In genomic region chr3:143311096-143311495, GRCh38 we compare ENCODE assay signal across 16 cellular contexts.
"Had no signal": no experiment of that assay in that cellular context is flagged by ENCODE, and none has a peak within 500 bp of the region (broad histone marks: within the 10 kb centered on the region; RNA-seq: fewer than 3 reads in every experiment).

No MANE protein-coding gene starts in this region.

- H3K27me3 Mint-ChIP-seq: naive thymus-derived CD8-positive, alpha-beta T cell had no signal

- ATAC-seq: heart left ventricle; mucosa of descending colon; naive thymus-derived CD8-positive, alpha-beta T cell; right cardiac atrium; stimulated activated effector memory CD8-positive, alpha-beta T cell treated with anti-CD3 and anti-CD28 coated beads, Interleukin-12 subunit alpha, Interleukin-12 subunit beta, amount 100 ng/mL, for 72 hours; stimulated activated naive CD8-positive, alpha-beta T cell treated with anti-CD3 and anti-CD28 coated beads, Interleukin-15, Interleukin-2, amounts not matched to agents 100 U/mL and 50 U/mL, for 24 hours had no signal

- DNase-seq: effector CD4-positive, alpha-beta T cell; endodermal cell; heart left ventricle; hippocampal formation; mammary epithelial cell; mucosa of descending colon; naive thymus-derived CD8-positive, alpha-beta T cell; ovary; right cardiac atrium; stimulated activated CD4-positive, alpha-beta T cell treated with anti-CD3 and anti-CD28 coated beads, Interleukin-4, amount 100 ng/mL, for 1 hour; stimulated activated CD8-positive, alpha-beta memory T cell treated with anti-CD3 and anti-CD28 coated beads, Interleukin-4, amount 100 ng/mL, for 48 hours; stimulated activated naive CD8-positive, alpha-beta T cell treated with anti-CD3 and anti-CD28 coated beads, Interleukin-15, Interleukin-2, amounts not matched to agents 100 U/mL and 50 U/mL, for 24 hours; thyroid gland; upper lobe of left lung; uterus had no signal

- H3K36me3 Mint-ChIP-seq: stimulated activated effector memory CD8-positive, alpha-beta T cell treated with anti-CD3 and anti-CD28 coated beads, Interleukin-12 subunit alpha, Interleukin-12 subunit beta, amount 100 ng/mL, for 72 hours had no signal

- H3K4me3 Mint-ChIP-seq: endodermal cell; naive thymus-derived CD8-positive, alpha-beta T cell; stimulated activated effector memory CD8-positive, alpha-beta T cell treated with anti-CD3 and anti-CD28 coated beads, Interleukin-12 subunit alpha, Interleukin-12 subunit beta, amount 100 ng/mL, for 72 hours had no signal

- H3K4me1 Mint-ChIP-seq: endodermal cell; stimulated activated effector memory CD8-positive, alpha-beta T cell treated with anti-CD3 and anti-CD28 coated beads, Interleukin-12 subunit alpha, Interleukin-12 subunit beta, amount 100 ng/mL, for 72 hours had no signal

- H3K9me3 Mint-ChIP-seq: endodermal cell; naive thymus-derived CD8-positive, alpha-beta T cell; stimulated activated effector memory CD8-positive, alpha-beta T cell treated with anti-CD3 and anti-CD28 coated beads, Interleukin-12 subunit alpha, Interleukin-12 subunit beta, amount 100 ng/mL, for 72 hours had no signal

- H3K27ac Mint-ChIP-seq: endodermal cell; stimulated activated effector memory CD8-positive, alpha-beta T cell treated with anti-CD3 and anti-CD28 coated beads, Interleukin-12 subunit alpha, Interleukin-12 subunit beta, amount 100 ng/mL, for 72 hours had no signal
